18 cellular contexts compared by ENCODE assay signal in the genomic region with DNA sequence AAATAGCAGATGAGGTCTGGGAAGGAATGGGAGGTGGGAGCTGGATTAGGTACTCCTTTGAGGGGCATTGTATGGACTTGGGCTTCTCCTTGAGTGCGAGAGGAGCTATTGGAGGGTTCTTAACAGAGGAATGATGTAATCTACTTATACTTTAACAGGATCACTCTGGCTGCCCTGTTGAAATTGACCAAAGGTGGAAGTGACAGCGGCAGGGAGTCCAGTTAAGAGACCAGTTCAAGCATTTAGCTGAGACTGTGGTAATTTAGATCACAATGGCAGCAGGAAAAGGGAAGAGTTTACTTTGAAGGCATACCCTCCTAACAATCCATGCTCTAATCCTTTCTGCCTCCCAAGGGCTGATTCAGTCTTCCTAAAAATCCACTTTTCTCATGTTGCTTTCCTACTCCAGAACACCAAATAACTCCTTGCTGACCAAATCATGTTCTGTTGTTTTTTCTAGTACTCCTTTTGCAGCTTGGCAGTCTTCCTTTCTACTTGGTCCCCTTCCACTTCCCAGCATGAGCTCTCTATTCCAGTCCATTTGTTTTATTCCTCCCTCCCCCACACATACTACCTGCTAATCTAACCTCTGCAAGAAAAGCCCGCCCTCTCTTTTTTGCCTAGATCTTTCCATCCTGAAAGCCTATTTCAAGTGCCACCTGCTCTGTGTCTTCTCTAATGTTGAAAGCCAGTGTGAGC.
A peak's percentile ranks its signal among the peaks of the same experiment; 100 is the strongest.
DNase-seq lines count a peak whose midpoint lies in the region; ATAC-seq and TF ChIP-seq lines count a peak whose summit lies in the region.
"Had no signal": no experiment of that assay in that cellular context is flagged by ENCODE, and none has a peak within 500 bp of the region (broad histone marks: within the 10 kb centered on the region; RNA-seq: fewer than 3 reads in every experiment).

No MANE protein-coding gene starts in this region.

- no peaks in the 10 kb centered on the region for H3K27me3 ChIP-seq in left ventricle myocardium inferior (ENCODE audit: low read depth)
- H3K27me3 ChIP-seq: BLaER1 treated with 17β-estradiol and CSF1 and Interleukin-3, amounts not matched to agents 10 nM and 100 nM had no signal

- H3K4me1 ChIP-seq in left ventricle myocardium inferior: no peaks in the 10 kb centered on the region
- H3K4me1 ChIP-seq: BLaER1 treated with 17β-estradiol and CSF1 and Interleukin-3, amounts not matched to agents 10 nM and 100 nM; HAP-1 had no signal

- no peak overlapping the region for H3K27ac ChIP-seq in left ventricle myocardium inferior (replicated peaks)
- H3K27ac ChIP-seq: BLaER1 treated with 17β-estradiol and CSF1 and Interleukin-3, amounts not matched to agents 10 nM and 100 nM had no signal

- DNase-seq in AG10803 (ENCODE audit: low read depth) (peak; percentile 12), NCI-H69 (lab: John Stamatoyannopoulos, UW) (peak; percentile 16), choroid plexus epithelial cell (ENCODE audit: low read depth) (peak; percentile 67), iris pigment epithelial cell (ENCODE audit: low read depth) (peak; percentile 16), head of caudate nucleus (no peak), left ventricle myocardium inferior (no peak)
- no peak for DNase-seq in activated CD8-positive, alpha-beta memory T cell treated with anti-CD3 and anti-CD28 coated beads, Interleukin-2, amount 50 U/mL, for 48 hours
- DNase-seq: 8988T, EL, NCI-H1436 treated with DMSO at 0.1 percent for 48 hours, NCI-H2107, NCI-H226, NCI-H526 treated with DMSO at 0.1 percent for 48 hours, SHP77 had no signal

- H3K4me3 ChIP-seq in AG10803 (ENCODE audit: low read length) (no peak overlapping the region), choroid plexus epithelial cell (ENCODE audit: low read depth, low read length) (no peak overlapping the region), left ventricle myocardium inferior (no peak overlapping the region)
- H3K4me3 ChIP-seq: BLaER1 treated with 17β-estradiol and CSF1 and Interleukin-3, amounts not matched to agents 10 nM and 100 nM; HAP-1 had no signal

- intact Hi-C loops in head of caudate nucleus (cut with DNase I): no loop called here
- intact Hi-C loops in left ventricle myocardium inferior (cut with micrococcal nuclease): no loop called here

- no peak for ATAC-seq in HG03097 (IDR thresholded peaks at IDR 0.05; ENCODE audit: low FRiP score, unreplicated experiment)
- ATAC-seq: Panc1 had no signal

- no peaks in the 10 kb centered on the region for H3K36me3 ChIP-seq in left ventricle myocardium inferior
- H3K36me3 ChIP-seq: BLaER1 treated with 17β-estradiol and CSF1 and Interleukin-3, amounts not matched to agents 10 nM and 100 nM; HAP-1 had no signal

- no peaks in the 10 kb centered on the region for H3K9me3 ChIP-seq in left ventricle myocardium inferior (replicated peaks)
- H3K9me3 ChIP-seq: BLaER1 treated with 17β-estradiol and CSF1 and Interleukin-3, amounts not matched to agents 10 nM and 100 nM; HAP-1 had no signal

- TF ChIP-seq CTCF in AG10803 (conservative IDR thresholded peaks at IDR 0.05; ENCODE audit: low read length) (no peak), choroid plexus epithelial cell (conservative IDR thresholded peaks at IDR 0.05; ENCODE audit: low read depth, low read length) (no peak), left ventricle myocardium inferior (IDR thresholded peaks at IDR 0.05; ENCODE audit: borderline replicate concordance) (no peak)

Comparison
In these comparisons a context has a peak if more than half of its experiments do, and no peak if none do; other contexts are left out.
1. DNase-seq: peak in AG10803 (single experiment), NCI-H69 (single experiment), choroid plexus epithelial cell (single experiment) and iris pigment epithelial cell (single experiment); none in head of caudate nucleus (0 of 42), activated CD8-positive, alpha-beta memory T cell treated with anti-CD3 and anti-CD28 coated beads, Interleukin-2, amount 50 U/mL, for 48 hours (single experiment) and left ventricle myocardium inferior (single experiment).